Comparison of ENCODE assay signal across 10 cellular contexts in genomic region chr6:164109770-164110140, GRCh38.
DNase-seq lines count a peak whose midpoint lies in the region; ATAC-seq and TF ChIP-seq lines count a peak whose summit lies in the region.
"Had no signal": no experiment of that assay in that cellular context is flagged by ENCODE, and none has a peak within 500 bp of the region (broad histone marks: within the 10 kb centered on the region; RNA-seq: fewer than 3 reads in every experiment).

No MANE protein-coding gene starts in this region.

- no peaks in the 10 kb centered on the region for H3K27me3 ChIP-seq in foreskin keratinocyte

- CTCF ChIA-PET in RWPE1 (lab: Yijun Ruan, JAX), result interaction anchor here (0.6 to 1.0 kb wide), 2 partner anchors 62 to 1574 kb away, joined by 3 to 4 read pairs; no protein-coding TSS in a partner anchor
- CTCF ChIA-PET in activated CD4-positive, alpha-beta memory T cell treated with anti-CD3 and anti-CD28 coated beads, Interleukin-2, amount 10 ng/mL, durations not matched to agents 7 days and 5 days (lab: Charles Lee), result no interaction called here

- no peak for DNase-seq in GM20000 (ENCODE audit: low spot score)
- DNase-seq in RWPE1 (ENCODE audit: low spot score), result no peak
- DNase-seq in foreskin keratinocyte, result no peak
- no peak for DNase-seq in retinal pigment epithelial cell (ENCODE audit: low read depth)
- DNase-seq in activated CD4-positive, alpha-beta memory T cell treated with anti-CD3 and anti-CD28 coated beads, Interleukin-2, amount 10 ng/mL, durations not matched to agents 7 days and 5 days, result no peak
- no peak for DNase-seq in NCI-H2081 treated with DMSO at 0.1 percent for 48 hours (lab: John Stamatoyannopoulos, UW)
- DNase-seq: activated CD4-positive, CD25-positive, alpha-beta regulatory T cell treated with anti-CD3 and anti-CD28 coated beads, Interleukin-2, amount 50 U/mL, for 72 hours had no signal

- H3K36me3 Mint-ChIP-seq in activated CD4-positive, alpha-beta memory T cell treated with anti-CD3 and anti-CD28 coated beads, Interleukin-2, amount 10 ng/mL, durations not matched to agents 7 days and 5 days (ENCODE audit: low read depth), result no peaks in the 10 kb centered on the region

- H3K27me3 Mint-ChIP-seq in activated CD4-positive, alpha-beta memory T cell treated with anti-CD3 and anti-CD28 coated beads, Interleukin-2, amount 10 ng/mL, durations not matched to agents 7 days and 5 days, result no peaks in the 10 kb centered on the region

- peak; percentile 14 for TF ChIP-seq CTCF in GM20000 (IDR thresholded peaks at IDR 0.05; ENCODE audit: extremely low read depth, missing control alignments)
- peak; percentile 45 for TF ChIP-seq CTCF in RWPE1 (conservative IDR thresholded peaks at IDR 0.05; ENCODE audit: low read depth)
- peak; percentile 50 for TF ChIP-seq CTCF in foreskin keratinocyte (conservative IDR thresholded peaks at IDR 0.05)
- TF ChIP-seq CTCF in retinal pigment epithelial cell (conservative IDR thresholded peaks at IDR 0.05; ENCODE audit: low read depth, low read length), result peak; percentile 59

- H3K27ac Mint-ChIP-seq in activated CD4-positive, alpha-beta memory T cell treated with anti-CD3 and anti-CD28 coated beads, Interleukin-2, amount 10 ng/mL, durations not matched to agents 7 days and 5 days, result no peak overlapping the region

- no peaks in the 10 kb centered on the region for H3K4me1 ChIP-seq in foreskin keratinocyte

- ATAC-seq in foreskin keratinocyte, result no peak
- ATAC-seq in GM18517 (IDR thresholded peaks at IDR 0.05; ENCODE audit: unreplicated experiment), result no peak
- ATAC-seq in GM18858 (IDR thresholded peaks at IDR 0.05; ENCODE audit: unreplicated experiment), result no peak

- H3K9me3 Mint-ChIP-seq in activated CD4-positive, alpha-beta memory T cell treated with anti-CD3 and anti-CD28 coated beads, Interleukin-2, amount 10 ng/mL, durations not matched to agents 7 days and 5 days, result no peaks in the 10 kb centered on the region

- POLR2A ChIA-PET in RWPE1 (lab: Yijun Ruan, JAX; ENCODE audit: low non-redundant PET), result no interaction called here
- POLR2A ChIA-PET in activated CD4-positive, alpha-beta memory T cell treated with anti-CD3 and anti-CD28 coated beads, Interleukin-2, amount 10 ng/mL, durations not matched to agents 7 days and 5 days (lab: Charles Lee), result no interaction called here

- H3K4me1 Mint-ChIP-seq in activated CD4-positive, alpha-beta memory T cell treated with anti-CD3 and anti-CD28 coated beads, Interleukin-2, amount 10 ng/mL, durations not matched to agents 7 days and 5 days, result no peaks in the 10 kb centered on the region

- H3K27ac ChIP-seq in RWPE1, result peak overlapping the region; percentile 77
- no peak overlapping the region for H3K27ac ChIP-seq in foreskin keratinocyte
- H3K27ac ChIP-seq: HL-60 had no signal

- no peak overlapping the region for H3K4me3 Mint-ChIP-seq in activated CD4-positive, alpha-beta memory T cell treated with anti-CD3 and anti-CD28 coated beads, Interleukin-2, amount 10 ng/mL, durations not matched to agents 7 days and 5 days

- H3K4me3 ChIP-seq in retinal pigment epithelial cell (ENCODE audit: low read length), result no peak overlapping the region
